ENCODE assay signal across 1 cellular context in genomic region chr2:233350708-233351107, GRCh38.
TF ChIP-seq lines count a peak whose summit lies in the region.

No MANE protein-coding gene starts in this region.

TF ChIP-seq in SK-N-SH, 30 proteins besides CTCF, POLR2A, EP300 and RAD21 (continued from another document):
- TF ChIP-seq, protein P1, sequence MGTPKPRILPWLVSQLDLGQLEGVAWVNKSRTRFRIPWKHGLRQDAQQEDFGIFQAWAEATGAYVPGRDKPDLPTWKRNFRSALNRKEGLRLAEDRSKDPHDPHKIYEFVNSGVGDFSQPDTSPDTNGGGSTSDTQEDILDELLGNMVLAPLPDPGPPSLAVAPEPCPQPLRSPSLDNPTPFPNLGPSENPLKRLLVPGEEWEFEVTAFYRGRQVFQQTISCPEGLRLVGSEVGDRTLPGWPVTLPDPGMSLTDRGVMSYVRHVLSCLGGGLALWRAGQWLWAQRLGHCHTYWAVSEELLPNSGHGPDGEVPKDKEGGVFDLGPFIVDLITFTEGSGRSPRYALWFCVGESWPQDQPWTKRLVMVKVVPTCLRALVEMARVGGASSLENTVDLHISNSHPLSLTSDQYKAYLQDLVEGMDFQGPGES (IDR thresholded peaks at IDR 0.05; ENCODE audit: low read depth, low read length) = no peak
- peak; percentile 81 for TF ChIP-seq TCF12 (IDR thresholded peaks at IDR 0.05)
- no peak for TF ChIP-seq FOXJ3 (CRISPR knock-in tag; IDR thresholded peaks at IDR 0.05)
- no peak; the same call in 1 of the 2 replicates for TF ChIP-seq RXRA (IDR thresholded peaks at IDR 0.05; ENCODE audit: borderline replicate concordance, low read depth)
- no peak for TF ChIP-seq NRF1 (IDR thresholded peaks at IDR 0.05; ENCODE audit: low read depth, low read length)
- TF ChIP-seq NFIC (IDR thresholded peaks at IDR 0.05; ENCODE audit: borderline replicate concordance) = peak; percentile 76
- TF ChIP-seq CHD2 (IDR thresholded peaks at IDR 0.05; ENCODE audit: low read length, partially characterized antibody) = no peak
- no peak for TF ChIP-seq SIN3A (IDR thresholded peaks at IDR 0.05; ENCODE audit: borderline replicate concordance, low read depth, low read length)
- peak; percentile 58; the same call in 1 of the 2 replicates for TF ChIP-seq YY1 (IDR thresholded peaks at IDR 0.05; ENCODE audit: low read depth)
- TF ChIP-seq RCOR1 (IDR thresholded peaks at IDR 0.05; ENCODE audit: low read length) = no peak
- no peak for TF ChIP-seq USF2 (IDR thresholded peaks at IDR 0.05; ENCODE audit: borderline replicate concordance, low read depth, low read length)
- TF ChIP-seq ZBTB33 (IDR thresholded peaks at IDR 0.05; ENCODE audit: borderline replicate concordance, low read depth) = 0 out of 2 replicates have a peak, but pooled peaks have one; percentile 33
- TF ChIP-seq, protein P2, sequence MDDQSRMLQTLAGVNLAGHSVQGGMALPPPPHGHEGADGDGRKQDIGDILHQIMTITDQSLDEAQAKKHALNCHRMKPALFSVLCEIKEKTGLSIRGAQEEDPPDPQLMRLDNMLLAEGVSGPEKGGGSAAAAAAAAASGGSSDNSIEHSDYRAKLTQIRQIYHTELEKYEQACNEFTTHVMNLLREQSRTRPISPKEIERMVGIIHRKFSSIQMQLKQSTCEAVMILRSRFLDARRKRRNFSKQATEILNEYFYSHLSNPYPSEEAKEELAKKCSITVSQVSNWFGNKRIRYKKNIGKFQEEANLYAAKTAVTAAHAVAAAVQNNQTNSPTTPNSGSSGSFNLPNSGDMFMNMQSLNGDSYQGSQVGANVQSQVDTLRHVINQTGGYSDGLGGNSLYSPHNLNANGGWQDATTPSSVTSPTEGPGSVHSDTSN (IDR thresholded peaks at IDR 0.05) = peak; percentile 94
- 0 out of 2 replicates have a peak, but pooled peaks have one; percentile 38 for TF ChIP-seq REST (IDR thresholded peaks at IDR 0.05; ENCODE audit: low read depth, low read length)
